ENCODE assay signal across 12 cellular contexts in the genomic region with DNA sequence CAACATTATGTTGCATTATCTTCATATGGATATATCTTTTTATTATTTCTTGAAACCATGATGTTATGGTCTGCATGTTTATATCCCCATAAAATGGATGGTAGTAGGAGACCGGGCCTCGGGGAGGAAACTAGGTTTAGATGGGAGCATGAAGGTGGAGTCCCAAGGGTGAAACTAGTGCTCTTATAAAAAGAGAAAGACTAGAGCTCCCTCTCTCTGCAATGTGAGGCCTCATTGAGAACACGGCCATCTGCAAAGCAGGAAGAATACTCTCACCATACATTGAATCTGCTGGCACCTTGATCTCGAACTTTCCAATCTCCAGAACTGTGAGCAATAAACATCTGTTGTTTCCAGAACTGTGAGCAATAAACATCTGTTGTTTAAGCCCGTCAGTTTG.
A peak's percentile ranks its signal among the peaks of the same experiment; 100 is the strongest.
DNase-seq lines count a peak whose midpoint lies in the region; ATAC-seq and TF ChIP-seq lines count a peak whose summit lies in the region.
"Had no signal": no experiment of that assay in that cellular context is flagged by ENCODE, and none has a peak within 500 bp of the region (broad histone marks: within the 10 kb centered on the region; RNA-seq: fewer than 3 reads in every experiment).

No MANE protein-coding gene starts in this region.

- no peak overlapping the region for H3K27ac ChIP-seq in CD4-positive, alpha-beta memory T cell (ENCODE audit: low read depth, low read length)
- H3K27ac ChIP-seq: BLaER1, Peyer's patch had no signal

- no peak for DNase-seq in BE2C
- DNase-seq in WTC11 (ENCODE audit: low spot score), result no peak
- DNase-seq in NCI-H1436 treated with DMSO at 0.1 percent for 48 hours (lab: John Stamatoyannopoulos, UW), result no peak
- no peak for DNase-seq in head of caudate nucleus
- no peak for DNase-seq in CD4-positive, alpha-beta memory T cell
- no peak for DNase-seq in activated CD4-positive, alpha-beta T cell treated with anti-CD3 and anti-CD28 coated beads for 1 hour
- DNase-seq: NCI-H1417, Peyer's patch had no signal

- no peak overlapping the region for H3K4me3 Mint-ChIP-seq in WTC11
- H3K4me3 Mint-ChIP-seq in CD4-positive, alpha-beta memory T cell, result no peak overlapping the region
- H3K4me3 Mint-ChIP-seq: neural crest cell had no signal

- no peaks in the 10 kb centered on the region for H3K9me3 ChIP-seq in BE2C
- no peaks in the 10 kb centered on the region for H3K9me3 ChIP-seq in CD4-positive, alpha-beta memory T cell (ENCODE audit: control insufficient read depth in 1 of 2, low read length in 2 of 2)
- H3K9me3 ChIP-seq: BLaER1, Peyer's patch had no signal

- no peak overlapping the region for H3K4me3 ChIP-seq in BE2C (ENCODE audit: low read depth, low read length)
- no peak overlapping the region for H3K4me3 ChIP-seq in CD4-positive, alpha-beta memory T cell (ENCODE audit: low read length in 2 of 2)
- H3K4me3 ChIP-seq: BLaER1, Peyer's patch had no signal

- peaks cover 6% of the 10 kb centered on the region for H3K9me3 Mint-ChIP-seq in WTC11
- peaks cover 0 to 2% (median 0%) of the 10 kb centered on the region in 8 donors for H3K9me3 Mint-ChIP-seq in CD4-positive, alpha-beta memory T cell
- H3K9me3 Mint-ChIP-seq: neural crest cell had no signal

- peak; percentile 29 for ATAC-seq in GM19025 (IDR thresholded peaks at IDR 0.05; ENCODE audit: low read depth, unreplicated experiment)
- peak; percentile 29 for ATAC-seq in HG03442 (IDR thresholded peaks at IDR 0.05; ENCODE audit: unreplicated experiment)
- peak; percentile 89 for ATAC-seq in WTC11

- H3K4me1 Mint-ChIP-seq in WTC11, result peaks cover 14% of the 10 kb centered on the region
- H3K4me1 Mint-ChIP-seq in CD4-positive, alpha-beta memory T cell, result no peaks in the 10 kb centered on the region

- intact Hi-C loops in head of caudate nucleus (cut with DNase I), result no loop called here
- intact Hi-C loops in CD4-positive, alpha-beta memory T cell (cut with micrococcal nuclease), result no loop called here

- no peaks in the 10 kb centered on the region for H3K27me3 Mint-ChIP-seq in WTC11 (ENCODE audit: low read depth)
- H3K27me3 Mint-ChIP-seq in CD4-positive, alpha-beta memory T cell, result peaks cover 0 to 5% of the 10 kb centered on the region in 2 donors

- POLR2A ChIA-PET in WTC11 (lab: Charles Lee), result no interaction called here
- POLR2A ChIA-PET in CD4-positive, alpha-beta memory T cell (lab: Charles Lee; ENCODE audit: partially characterized antibody), result no interaction called here

- H3K4me1 ChIP-seq in BE2C, result no peaks in the 10 kb centered on the region
- H3K4me1 ChIP-seq in CD4-positive, alpha-beta memory T cell (ENCODE audit: insufficient read depth, low read length), result no peaks in the 10 kb centered on the region
- H3K4me1 ChIP-seq: BLaER1, Peyer's patch had no signal

- CTCF ChIA-PET in WTC11 (lab: Charles Lee), result interaction anchor here (0.7 to 1.5 kb wide), 6 partner anchors 12 to 330 kb away, joined by 3 to 6 read pairs (median 4); no protein-coding TSS in a partner anchor
- CTCF ChIA-PET in CD4-positive, alpha-beta memory T cell (lab: Charles Lee; ENCODE audit: partially characterized antibody), result no interaction called here

- H3K27me3 ChIP-seq in BE2C, result no peaks in the 10 kb centered on the region
- no peaks in the 10 kb centered on the region for H3K27me3 ChIP-seq in CD4-positive, alpha-beta memory T cell (ENCODE audit: insufficient read depth, low read length)
- H3K27me3 ChIP-seq: BLaER1, Peyer's patch had no signal

- H3K36me3 Mint-ChIP-seq in WTC11, result no peaks in the 10 kb centered on the region
- H3K36me3 Mint-ChIP-seq in CD4-positive, alpha-beta memory T cell, result no peaks in the 10 kb centered on the region

- H3K27ac Mint-ChIP-seq in WTC11, result no peak overlapping the region
- no peak overlapping the region for H3K27ac Mint-ChIP-seq in CD4-positive, alpha-beta memory T cell

- no peaks in the 10 kb centered on the region for H3K36me3 ChIP-seq in BE2C
- no peaks in the 10 kb centered on the region for H3K36me3 ChIP-seq in CD4-positive, alpha-beta memory T cell (ENCODE audit: insufficient read depth, low read length)
- H3K36me3 ChIP-seq: BLaER1, Peyer's patch had no signal

- TF ChIP-seq CTCF in BE2C (IDR thresholded peaks at IDR 0.05; ENCODE audit: low read depth, low read length), result peak; percentile 28; the same call in 1 of the 2 replicates
- TF ChIP-seq CTCF in WTC11 (IDR thresholded peaks at IDR 0.05), result no peak

TF ChIP-seq in WTC11, 78 proteins besides CTCF, POLR2A, EP300 and RAD21 (continues in another document):
- TF ChIP-seq, protein P1, sequence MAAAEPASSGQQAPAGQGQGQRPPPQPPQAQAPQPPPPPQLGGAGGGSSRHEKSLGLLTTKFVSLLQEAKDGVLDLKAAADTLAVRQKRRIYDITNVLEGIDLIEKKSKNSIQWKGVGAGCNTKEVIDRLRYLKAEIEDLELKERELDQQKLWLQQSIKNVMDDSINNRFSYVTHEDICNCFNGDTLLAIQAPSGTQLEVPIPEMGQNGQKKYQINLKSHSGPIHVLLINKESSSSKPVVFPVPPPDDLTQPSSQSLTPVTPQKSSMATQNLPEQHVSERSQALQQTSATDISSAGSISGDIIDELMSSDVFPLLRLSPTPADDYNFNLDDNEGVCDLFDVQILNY (CRISPR knock-in tag; IDR thresholded peaks at IDR 0.05), result no peak
- TF ChIP-seq, protein P2, sequence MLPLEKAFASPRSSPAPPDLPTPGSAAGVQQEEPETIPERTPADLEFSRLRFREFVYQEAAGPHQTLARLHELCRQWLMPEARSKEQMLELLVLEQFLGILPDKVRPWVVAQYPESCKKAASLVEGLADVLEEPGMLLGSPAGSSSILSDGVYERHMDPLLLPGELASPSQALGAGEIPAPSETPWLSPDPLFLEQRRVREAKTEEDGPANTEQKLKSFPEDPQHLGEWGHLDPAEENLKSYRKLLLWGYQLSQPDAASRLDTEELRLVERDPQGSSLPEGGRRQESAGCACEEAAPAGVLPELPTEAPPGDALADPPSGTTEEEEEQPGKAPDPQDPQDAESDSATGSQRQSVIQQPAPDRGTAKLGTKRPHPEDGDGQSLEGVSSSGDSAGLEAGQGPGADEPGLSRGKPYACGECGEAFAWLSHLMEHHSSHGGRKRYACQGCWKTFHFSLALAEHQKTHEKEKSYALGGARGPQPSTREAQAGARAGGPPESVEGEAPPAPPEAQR (CRISPR knock-in tag; IDR thresholded peaks at IDR 0.05), result no peak
- TF ChIP-seq, protein P3, sequence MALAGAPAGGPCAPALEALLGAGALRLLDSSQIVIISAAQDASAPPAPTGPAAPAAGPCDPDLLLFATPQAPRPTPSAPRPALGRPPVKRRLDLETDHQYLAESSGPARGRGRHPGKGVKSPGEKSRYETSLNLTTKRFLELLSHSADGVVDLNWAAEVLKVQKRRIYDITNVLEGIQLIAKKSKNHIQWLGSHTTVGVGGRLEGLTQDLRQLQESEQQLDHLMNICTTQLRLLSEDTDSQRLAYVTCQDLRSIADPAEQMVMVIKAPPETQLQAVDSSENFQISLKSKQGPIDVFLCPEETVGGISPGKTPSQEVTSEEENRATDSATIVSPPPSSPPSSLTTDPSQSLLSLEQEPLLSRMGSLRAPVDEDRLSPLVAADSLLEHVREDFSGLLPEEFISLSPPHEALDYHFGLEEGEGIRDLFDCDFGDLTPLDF (CRISPR knock-in tag; IDR thresholded peaks at IDR 0.05), result no peak
- no peak for TF ChIP-seq NR2C2 (CRISPR knock-in tag; IDR thresholded peaks at IDR 0.05)
- TF ChIP-seq, protein P4, sequence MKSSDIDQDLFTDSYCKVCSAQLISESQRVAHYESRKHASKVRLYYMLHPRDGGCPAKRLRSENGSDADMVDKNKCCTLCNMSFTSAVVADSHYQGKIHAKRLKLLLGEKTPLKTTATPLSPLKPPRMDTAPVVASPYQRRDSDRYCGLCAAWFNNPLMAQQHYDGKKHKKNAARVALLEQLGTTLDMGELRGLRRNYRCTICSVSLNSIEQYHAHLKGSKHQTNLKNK (CRISPR knock-in tag; IDR thresholded peaks at IDR 0.05), result no peak
- TF ChIP-seq, protein P5, sequence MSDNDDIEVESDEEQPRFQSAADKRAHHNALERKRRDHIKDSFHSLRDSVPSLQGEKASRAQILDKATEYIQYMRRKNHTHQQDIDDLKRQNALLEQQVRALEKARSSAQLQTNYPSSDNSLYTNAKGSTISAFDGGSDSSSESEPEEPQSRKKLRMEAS (CRISPR knock-in tag; IDR thresholded peaks at IDR 0.05), result no peak
- no peak for TF ChIP-seq CBFB (CRISPR knock-in tag; IDR thresholded peaks at IDR 0.05; ENCODE audit: low read depth)
- TF ChIP-seq PRRX2 (CRISPR knock-in tag; IDR thresholded peaks at IDR 0.05), result no peak
- TF ChIP-seq TP53 (CRISPR knock-in tag; IDR thresholded peaks at IDR 0.05), result no peak
- TF ChIP-seq, protein P6, sequence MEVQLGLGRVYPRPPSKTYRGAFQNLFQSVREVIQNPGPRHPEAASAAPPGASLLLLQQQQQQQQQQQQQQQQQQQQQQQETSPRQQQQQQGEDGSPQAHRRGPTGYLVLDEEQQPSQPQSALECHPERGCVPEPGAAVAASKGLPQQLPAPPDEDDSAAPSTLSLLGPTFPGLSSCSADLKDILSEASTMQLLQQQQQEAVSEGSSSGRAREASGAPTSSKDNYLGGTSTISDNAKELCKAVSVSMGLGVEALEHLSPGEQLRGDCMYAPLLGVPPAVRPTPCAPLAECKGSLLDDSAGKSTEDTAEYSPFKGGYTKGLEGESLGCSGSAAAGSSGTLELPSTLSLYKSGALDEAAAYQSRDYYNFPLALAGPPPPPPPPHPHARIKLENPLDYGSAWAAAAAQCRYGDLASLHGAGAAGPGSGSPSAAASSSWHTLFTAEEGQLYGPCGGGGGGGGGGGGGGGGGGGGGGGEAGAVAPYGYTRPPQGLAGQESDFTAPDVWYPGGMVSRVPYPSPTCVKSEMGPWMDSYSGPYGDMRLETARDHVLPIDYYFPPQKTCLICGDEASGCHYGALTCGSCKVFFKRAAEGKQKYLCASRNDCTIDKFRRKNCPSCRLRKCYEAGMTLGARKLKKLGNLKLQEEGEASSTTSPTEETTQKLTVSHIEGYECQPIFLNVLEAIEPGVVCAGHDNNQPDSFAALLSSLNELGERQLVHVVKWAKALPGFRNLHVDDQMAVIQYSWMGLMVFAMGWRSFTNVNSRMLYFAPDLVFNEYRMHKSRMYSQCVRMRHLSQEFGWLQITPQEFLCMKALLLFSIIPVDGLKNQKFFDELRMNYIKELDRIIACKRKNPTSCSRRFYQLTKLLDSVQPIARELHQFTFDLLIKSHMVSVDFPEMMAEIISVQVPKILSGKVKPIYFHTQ (CRISPR knock-in tag; IDR thresholded peaks at IDR 0.05), result no peak
- no peak for TF ChIP-seq MYBL2 (CRISPR knock-in tag; IDR thresholded peaks at IDR 0.05)

Comparison
In these comparisons a context has a peak if more than half of its experiments do, and no peak if none do; other contexts are left out.
1. ATAC-seq: peak in every context shown above with its lines; median percentile 89 in WTC11; 29 in GM19025; 29 in HG03442.